Comparison of ENCODE assay signal across 11 cellular contexts in genomic region chr6:32393660-32394420, GRCh38. TPM values are rescaled to one million over a fixed set of nuclear protein-coding genes. Genes with fewer than 3 reads are reported as not detected.
A peak's percentile ranks its signal among the peaks of the same experiment; 100 is the strongest.
DNase-seq lines count a peak whose midpoint lies in the region; ATAC-seq and TF ChIP-seq lines count a peak whose summit lies in the region.
"Had no signal": no experiment of that assay in that cellular context is flagged by ENCODE, and none has a peak within 500 bp of the region (broad histone marks: within the 10 kb centered on the region; RNA-seq: fewer than 3 reads in every experiment).

No MANE protein-coding gene starts in this region.

- no peaks in the 10 kb centered on the region for H3K9me3 Mint-ChIP-seq in nephron progenitor cell

- DNase-seq in Caki2 (ENCODE audit: low read depth), result peak; percentile 76
- no peak for DNase-seq in RWPE2 (ENCODE audit: low spot score)
- peak; percentile 65 for DNase-seq in fibroblast of the conjunctiva (ENCODE audit: low read depth)
- no peak for DNase-seq in nephron progenitor cell
- no peak for DNase-seq in stimulated activated CD4-positive, alpha-beta T cell treated with anti-CD3 and anti-CD28 coated beads, Interleukin-2, amount 100 ng/mL, for 24 hours
- no peak for DNase-seq in AML-193 (lab: John Stamatoyannopoulos, UW)
- no peak for DNase-seq in COLO829 (ENCODE audit: low spot score)
- DNase-seq: activated CD8-positive, alpha-beta memory T cell treated with anti-CD3 and anti-CD28 coated beads, Interleukin-2, amount 50 U/mL, for 4 hours had no signal

- H3K27ac ChIP-seq in RWPE2 (ENCODE audit: poor library complexity, severe bottlenecking), result no peak overlapping the region

- peaks cover 8% of the 10 kb centered on the region for H3K27me3 Mint-ChIP-seq in nephron progenitor cell (ENCODE audit: low read depth, poor library complexity)
- H3K27me3 Mint-ChIP-seq: B cell had no signal

- H3K27me3 ChIP-seq in RWPE2 (ENCODE audit: insufficient read depth, poor library complexity, severe bottlenecking), result peaks cover 3% of the 10 kb centered on the region

- H3K4me1 Mint-ChIP-seq in nephron progenitor cell, result peaks cover 8% of the 10 kb centered on the region

- ATAC-seq in RWPE2 (ENCODE audit: low read depth), result peak; percentile 48
- ATAC-seq in HG03457 (IDR thresholded peaks at IDR 0.05; ENCODE audit: unreplicated experiment), result no peak

- H3K9me3 ChIP-seq in RWPE2 (ENCODE audit: severe bottlenecking), result no peaks in the 10 kb centered on the region

- no peak overlapping the region for H3K4me3 Mint-ChIP-seq in nephron progenitor cell
- H3K4me3 Mint-ChIP-seq: B cell had no signal

- H3K4me3 ChIP-seq in RWPE2 (ENCODE audit: severe bottlenecking), result no peak overlapping the region

- no peaks in the 10 kb centered on the region for H3K36me3 ChIP-seq in RWPE2 (ENCODE audit: low read depth)

- no peaks in the 10 kb centered on the region for H3K4me1 ChIP-seq in RWPE2 (ENCODE audit: insufficient read depth, poor library complexity, severe bottlenecking)

- peak overlapping the region; percentile 61 for H3K27ac Mint-ChIP-seq in nephron progenitor cell
- H3K27ac Mint-ChIP-seq: B cell had no signal

- H3K36me3 Mint-ChIP-seq in nephron progenitor cell (ENCODE audit: low read depth), result peaks cover 25% of the 10 kb centered on the region

- TF ChIP-seq CTCF in RWPE2 (IDR thresholded peaks at IDR 0.05; ENCODE audit: poor library complexity, severe bottlenecking) (peak; percentile 17), nephron progenitor cell (IDR thresholded peaks at IDR 0.05) (no peak)

- in situ Hi-C loops in Caki2 (cut with HindIII; ENCODE audit: low pct_unique_long_range_greater_than_20kb, low sequenced_read_pairs), result no loop called here

RNA-seq across cellular contexts. Expression of gene BTNL2, which starts 13.1 kb away (rescaled TPM):
- not detected in 2 replicates for total RNA-seq in Caki2 (2014; rRNA removed; shearing (Covaris generic); ENCODE audit: low replicate concordance)
- total RNA-seq: astrocyte, B cell had no signal

RNA-seq across cellular contexts. Expression of gene TSBP1, which starts 22.1 kb away (rescaled TPM):
- not detected in 2 replicates for total RNA-seq in Caki2 (2014; rRNA removed; shearing (Covaris generic); ENCODE audit: low replicate concordance)
- total RNA-seq: astrocyte, B cell had no signal

RNA-seq across cellular contexts. Expression of gene HLA-DRA, which starts 45.8 kb away (rescaled TPM):
- total RNA-seq in Caki2 (2014; rRNA removed; shearing (Covaris generic); ENCODE audit: low replicate concordance), result not detected in 2 replicates
- total RNA-seq: astrocyte had no signal

Comparison
In these comparisons a context has a peak if more than half of its experiments do, and no peak if none do; other contexts are left out.
1. DNase-seq: peak in Caki2 (single experiment) and fibroblast of the conjunctiva (single experiment); none in RWPE2 (single experiment), nephron progenitor cell (single experiment), stimulated activated CD4-positive, alpha-beta T cell treated with anti-CD3 and anti-CD28 coated beads, Interleukin-2, amount 100 ng/mL, for 24 hours (0 of 2), AML-193 (0 of 2) and COLO829 (single experiment).